8 cellular contexts compared by ENCODE assay signal in genomic region chr4:76830612-76831474, GRCh38.
DNase-seq lines count a peak whose midpoint lies in the region; ATAC-seq lines count a peak whose summit lies in the region.

No MANE protein-coding gene starts in this region.

- DNase-seq in HS-27A (ENCODE audit: low read depth), result peak; percentile 52
- peak; percentile 76 for DNase-seq in astrocyte of the hippocampus (ENCODE audit: low read depth, low spot score)
- DNase-seq in kidney glomerular epithelial cell (lab: John Stamatoyannopoulos, UW), result peak; percentile 83
- DNase-seq in NCI-H187 treated with DMSO at 0.1 percent for 48 hours (lab: John Stamatoyannopoulos, UW), result no peak
- DNase-seq in GDM1 (lab: John Stamatoyannopoulos, UW), result no peak
- no peak for DNase-seq in activated naive CD8-positive, alpha-beta T cell treated with anti-CD3 and anti-CD28 coated beads for 36 hours

- H3K4me1 Mint-ChIP-seq in activated naive CD8-positive, alpha-beta T cell treated with anti-CD3 and anti-CD28 coated beads for 36 hours, result no peaks in the 10 kb centered on the region

- H3K36me3 Mint-ChIP-seq in activated naive CD8-positive, alpha-beta T cell treated with anti-CD3 and anti-CD28 coated beads for 36 hours, result no peaks in the 10 kb centered on the region

- no peaks in the 10 kb centered on the region for H3K9me3 ChIP-seq in thymus (ENCODE audit: control insufficient read depth)

- H3K9me3 Mint-ChIP-seq in activated naive CD8-positive, alpha-beta T cell treated with anti-CD3 and anti-CD28 coated beads for 36 hours, result no peaks in the 10 kb centered on the region

- no peak overlapping the region for H3K4me3 ChIP-seq in thymus (ENCODE audit: low read length)

- H3K4me1 ChIP-seq in thymus (ENCODE audit: control insufficient read depth, insufficient read depth, low read length), result no peaks in the 10 kb centered on the region

- H3K36me3 ChIP-seq in thymus (ENCODE audit: control insufficient read depth, insufficient read depth), result no peaks in the 10 kb centered on the region

- no peak overlapping the region for H3K4me3 Mint-ChIP-seq in activated naive CD8-positive, alpha-beta T cell treated with anti-CD3 and anti-CD28 coated beads for 36 hours

- peak overlapping the region; percentile 62 for H3K27ac ChIP-seq in thymus (ENCODE audit: low read depth)

- WGBS in thymus, result 94% methylated on average over 13 of the region's 13 CpGs

- no peaks in the 10 kb centered on the region for H3K27me3 ChIP-seq in thymus (ENCODE audit: control insufficient read depth, insufficient read depth)

- no peak for ATAC-seq in GM18858 (IDR thresholded peaks at IDR 0.05; ENCODE audit: unreplicated experiment)

- no peak overlapping the region for H3K27ac Mint-ChIP-seq in activated naive CD8-positive, alpha-beta T cell treated with anti-CD3 and anti-CD28 coated beads for 36 hours

- no peaks in the 10 kb centered on the region for H3K27me3 Mint-ChIP-seq in activated naive CD8-positive, alpha-beta T cell treated with anti-CD3 and anti-CD28 coated beads for 36 hours

Comparison
In these comparisons a context has a peak if more than half of its experiments do, and no peak if none do; other contexts are left out.
1. DNase-seq: peak in HS-27A (single experiment), astrocyte of the hippocampus (single experiment) and kidney glomerular epithelial cell (single experiment); none in NCI-H187 treated with DMSO at 0.1 percent for 48 hours (single experiment), GDM1 (single experiment) and activated naive CD8-positive, alpha-beta T cell treated with anti-CD3 and anti-CD28 coated beads for 36 hours (single experiment).